11 cellular contexts compared by ENCODE assay signal in the genomic region with DNA sequence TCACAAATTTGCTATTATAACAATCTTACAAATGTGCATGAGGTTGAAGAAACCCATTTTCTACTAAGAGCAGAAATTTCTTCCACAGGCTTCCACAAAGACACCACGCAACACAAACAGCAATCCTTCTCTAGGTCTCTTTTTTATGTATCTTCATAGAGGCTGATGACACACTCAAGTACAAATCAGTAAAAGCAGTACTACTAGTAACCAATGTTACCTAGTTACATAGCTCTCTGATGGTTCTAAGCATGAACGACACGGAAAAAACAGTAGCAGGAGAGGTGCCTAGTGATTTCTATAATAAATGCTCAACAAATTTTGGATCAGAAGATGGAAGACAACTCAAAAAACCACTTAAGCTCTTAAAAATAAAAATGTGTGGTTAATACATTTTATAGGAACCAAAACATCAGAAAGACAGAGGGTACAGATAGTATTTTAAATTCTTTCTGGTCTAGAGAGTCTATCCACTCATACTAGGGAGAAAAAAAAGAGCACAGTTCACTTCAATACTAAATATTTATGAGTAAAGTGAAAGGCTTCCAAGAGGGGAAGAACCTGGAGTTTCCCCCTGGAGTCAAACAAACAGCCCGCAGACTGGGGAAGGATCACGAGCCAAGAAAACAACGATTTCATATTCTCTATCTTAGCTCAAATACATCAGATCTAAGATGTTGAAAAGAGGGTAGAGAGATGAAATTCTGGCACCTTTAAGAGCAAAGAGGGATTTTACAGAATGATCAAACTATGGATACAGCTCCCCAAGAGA. TPM values are rescaled to one million over a fixed set of nuclear protein-coding genes. Genes with fewer than 3 reads are reported as not detected.
DNase-seq lines count a peak whose midpoint lies in the region; ATAC-seq and TF ChIP-seq lines count a peak whose summit lies in the region.
"Had no signal": no experiment of that assay in that cellular context is flagged by ENCODE, and none has a peak within 500 bp of the region (broad histone marks: within the 10 kb centered on the region; RNA-seq: fewer than 3 reads in every experiment).

No MANE protein-coding gene starts in this region.

- CTCF ChIA-PET in activated CD4-positive, alpha-beta memory T cell treated with anti-CD3 and anti-CD28 coated beads for 36 hours (lab: Charles Lee), result interaction anchor here (4.1 to 5.9 kb wide), 3 partner anchors 10 to 208 kb away, joined by 22 to 41 read pairs (median 40); partner anchors contain the start of gene HIC1

- no peak for TF ChIP-seq CTCF in osteoblast (IDR thresholded peaks at IDR 0.05; ENCODE audit: extremely low read depth, low read depth, low read length)

- POLR2A ChIA-PET in activated CD4-positive, alpha-beta memory T cell treated with anti-CD3 and anti-CD28 coated beads for 36 hours (lab: Charles Lee), result interaction anchor here (0.6 to 4.7 kb wide), 8 partner anchors 9 to 208 kb away, joined by 3 to 61 read pairs (median 4); partner anchors contain the start of genes HIC1 and TSR1

- ATAC-seq in CD4-positive, CD25-positive, alpha-beta regulatory T cell (ENCODE audit: low read depth in 2 of 2), result no peak

- peak overlapping the region; percentile 63 for H3K4me2 ChIP-seq in osteoblast (ENCODE audit: insufficient read depth, low read length)

- H3K4me3 Mint-ChIP-seq in CD4-positive, CD25-positive, alpha-beta regulatory T cell, result peak overlapping the region; percentile 61 to 77 (median 71)
- peak overlapping the region; percentile 48 for H3K4me3 Mint-ChIP-seq in activated CD4-positive, alpha-beta memory T cell treated with anti-CD3 and anti-CD28 coated beads for 36 hours

- H3K27ac Mint-ChIP-seq in CD4-positive, CD25-positive, alpha-beta regulatory T cell, result peak overlapping the region; percentile 97 to 98 (median 98)
- H3K27ac Mint-ChIP-seq in activated CD4-positive, alpha-beta memory T cell treated with anti-CD3 and anti-CD28 coated beads for 36 hours, result peak overlapping the region; percentile 99

- H3K9me3 ChIP-seq in CD4-positive, CD25-positive, alpha-beta regulatory T cell (ENCODE audit: control insufficient read depth in 2 of 2, low read length in 2 of 2), result no peaks in the 10 kb centered on the region
- H3K9me3 ChIP-seq in endocrine pancreas (ENCODE audit: control insufficient read depth, low read length) (no peaks in the 10 kb centered on the region), osteoblast (ENCODE audit: low read depth, low read length) (no peaks in the 10 kb centered on the region)
- H3K9me3 ChIP-seq: ovary had no signal

- H3K4me1 ChIP-seq in CD4-positive, CD25-positive, alpha-beta regulatory T cell (ENCODE audit: control insufficient read depth, insufficient read depth, low read length, poor library complexity, severe bottlenecking), result peaks cover 84% of the 10 kb centered on the region
- H3K4me1 ChIP-seq in endocrine pancreas (ENCODE audit: control insufficient read depth, insufficient read depth, low read length) (peaks cover 12% of the 10 kb centered on the region), osteoblast (ENCODE audit: insufficient read depth, low read length) (peaks cover 32% of the 10 kb centered on the region)

- peaks cover 35 to 89% (median 70%) of the 10 kb centered on the region in 4 donors for H3K4me1 Mint-ChIP-seq in CD4-positive, CD25-positive, alpha-beta regulatory T cell
- peaks cover 92% of the 10 kb centered on the region for H3K4me1 Mint-ChIP-seq in activated CD4-positive, alpha-beta memory T cell treated with anti-CD3 and anti-CD28 coated beads for 36 hours (ENCODE audit: low read depth)

- no peaks in the 10 kb centered on the region for H3K36me3 ChIP-seq in CD4-positive, CD25-positive, alpha-beta regulatory T cell (ENCODE audit: control insufficient read depth, insufficient read depth, low read length)
- H3K36me3 ChIP-seq in endocrine pancreas (ENCODE audit: control insufficient read depth, insufficient read depth, low read length) (no peaks in the 10 kb centered on the region), osteoblast (ENCODE audit: insufficient read depth, low read length) (peaks cover 6% of the 10 kb centered on the region)
- H3K36me3 ChIP-seq: ovary had no signal

- H3K9me3 Mint-ChIP-seq in CD4-positive, CD25-positive, alpha-beta regulatory T cell, result peaks cover 0 to 1% (median 0%) of the 10 kb centered on the region in 7 donors
- H3K9me3 Mint-ChIP-seq in activated CD4-positive, alpha-beta memory T cell treated with anti-CD3 and anti-CD28 coated beads for 36 hours, result no peaks in the 10 kb centered on the region

- peak in 1 of 3 donors; percentile 26 for DNase-seq in CD4-positive, CD25-positive, alpha-beta regulatory T cell
- DNase-seq in activated CD4-positive, alpha-beta memory T cell treated with anti-CD3 and anti-CD28 coated beads for 36 hours, result no peak
- peak; percentile 57 for DNase-seq in osteoblast (ENCODE audit: insufficient read length, low spot score, missing footprints)
- no peak for DNase-seq in mucosa of gallbladder (ENCODE audit: low spot score)
- no peak for DNase-seq in stimulated activated CD4-positive, alpha-beta T cell treated with anti-CD3 and anti-CD28 coated beads, Interleukin-2, amount 100 ng/mL, for 48 hours
- no peak for DNase-seq in RPMI8226
- no peak for DNase-seq in NCI-H748 treated with DMSO at 0.1 percent for 48 hours (lab: John Stamatoyannopoulos, UW)
- DNase-seq: effector CD4-positive, alpha-beta T cell; NCI-H774; ovary had no signal

- no peaks in the 10 kb centered on the region for H3K27me3 Mint-ChIP-seq in CD4-positive, CD25-positive, alpha-beta regulatory T cell
- no peaks in the 10 kb centered on the region for H3K27me3 Mint-ChIP-seq in activated CD4-positive, alpha-beta memory T cell treated with anti-CD3 and anti-CD28 coated beads for 36 hours

- no peaks in the 10 kb centered on the region for H3K27me3 ChIP-seq in CD4-positive, CD25-positive, alpha-beta regulatory T cell (ENCODE audit: control insufficient read depth, insufficient read depth, low read length)
- H3K27me3 ChIP-seq in endocrine pancreas (ENCODE audit: control insufficient read depth, insufficient read depth, low read length) (no peaks in the 10 kb centered on the region), osteoblast (ENCODE audit: insufficient read depth, low read length) (no peaks in the 10 kb centered on the region)
- H3K27me3 ChIP-seq: ovary had no signal

- peaks cover 13% of the 10 kb centered on the region for H3K79me2 ChIP-seq in osteoblast (ENCODE audit: insufficient read depth, low read length)

- H3K27ac ChIP-seq in CD4-positive, CD25-positive, alpha-beta regulatory T cell (ENCODE audit: insufficient read depth, low read length, poor library complexity, severe bottlenecking), result peak overlapping the region; percentile 89
- peak overlapping the region; percentile 81 for H3K27ac ChIP-seq in osteoblast (ENCODE audit: low read depth, low read length)

- peak overlapping the region; percentile 33 for H3K4me3 ChIP-seq in CD4-positive, CD25-positive, alpha-beta regulatory T cell (ENCODE audit: low read depth, low read length)
- H3K4me3 ChIP-seq in endocrine pancreas (ENCODE audit: control insufficient read depth, insufficient read depth, low read length) (peak overlapping the region; percentile 24), osteoblast (ENCODE audit: insufficient read depth, low read length) (no peak overlapping the region)
- H3K4me3 ChIP-seq: ovary had no signal

- intact Hi-C loops in activated CD4-positive, alpha-beta memory T cell treated with anti-CD3 and anti-CD28 coated beads for 36 hours (cut with micrococcal nuclease), result loop anchor here (1.0 to 10.0 kb wide), 3 partner anchors 9 to 549 kb away; partner anchors contain the start of gene TLCD2

- no peak overlapping the region for H3K9ac ChIP-seq in endocrine pancreas (ENCODE audit: control insufficient read depth, insufficient read depth, low read length)

- no peaks in the 10 kb centered on the region for H4K20me1 ChIP-seq in osteoblast (ENCODE audit: insufficient read depth, low read length)

- peaks cover 18% of the 10 kb centered on the region for H3K36me3 Mint-ChIP-seq in CD4-positive, CD25-positive, alpha-beta regulatory T cell
- H3K36me3 Mint-ChIP-seq in activated CD4-positive, alpha-beta memory T cell treated with anti-CD3 and anti-CD28 coated beads for 36 hours, result peaks cover 23% of the 10 kb centered on the region

- no peak overlapping the region for H2AFZ ChIP-seq in osteoblast (ENCODE audit: low read length)

RNA-seq across cellular contexts. Expression of gene SMG6, which starts 40.2 kb away (rescaled TPM):
- 42.9 TPM for total RNA-seq in CD4-positive, CD25-positive, alpha-beta regulatory T cell
- polyA plus RNA-seq in CD4-positive, CD25-positive, alpha-beta regulatory T cell, result 1 to 10 TPM; 3.3 to 5.1 (median 4.7) TPM
- 10 to 100 TPM; 17.2 to 20.3 TPM for total RNA-seq in activated CD4-positive, alpha-beta memory T cell treated with anti-CD3 and anti-CD28 coated beads for 36 hours
- total RNA-seq in osteoblast (35.9 and 42.7 TPM in 2 replicates), mucosa of gallbladder (36.9 TPM)

RNA-seq across cellular contexts. Expression of gene SRR, which starts 40.4 kb away (rescaled TPM):
- 2.9 TPM for total RNA-seq in CD4-positive, CD25-positive, alpha-beta regulatory T cell
- 1 to 10 TPM; 4.2 to 9.2 (median 8.5) TPM for polyA plus RNA-seq in CD4-positive, CD25-positive, alpha-beta regulatory T cell
- total RNA-seq in activated CD4-positive, alpha-beta memory T cell treated with anti-CD3 and anti-CD28 coated beads for 36 hours, result 10 to 100 TPM; 20.0 to 22.2 TPM
- total RNA-seq in osteoblast (20.6 and 22.4 TPM in 2 replicates), mucosa of gallbladder (9.8 TPM)
